ENCODE assay signal across 8 cellular contexts in the genomic region with DNA sequence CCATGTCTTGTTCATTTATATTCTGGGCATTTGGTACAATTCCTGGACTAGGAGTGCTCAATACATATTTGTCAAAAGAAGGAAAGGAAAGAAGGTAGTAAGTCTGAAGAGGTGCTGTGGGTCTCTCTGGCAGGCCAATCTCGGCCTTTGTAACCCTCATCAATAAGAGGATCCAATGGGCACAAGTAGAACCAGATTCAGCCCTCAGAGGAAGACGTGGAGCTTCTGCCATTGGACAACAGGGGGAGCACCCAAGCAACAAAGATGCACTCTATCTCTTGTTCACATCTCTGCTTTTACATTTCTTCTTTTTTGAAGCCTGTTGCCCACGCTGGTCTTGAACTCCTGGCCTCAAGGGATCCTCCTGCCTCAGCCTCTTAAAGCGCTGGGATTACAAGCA. TPM values are rescaled to one million over a fixed set of nuclear protein-coding genes. Genes with fewer than 3 reads are reported as not detected.
DNase-seq lines count a peak whose midpoint lies in the region; TF ChIP-seq lines count a peak whose summit lies in the region.

No MANE protein-coding gene starts in this region.

- DNase-seq in GM03348 (ENCODE audit: low spot score) = peak; percentile 34
- peak; percentile 50 for DNase-seq in M059J (ENCODE audit: low read depth)
- DNase-seq in activated CD4-positive, alpha-beta T cell treated with anti-CD3 and anti-CD28 coated beads, Interleukin-2, amount 50 U/mL, for 4 hours = peak; percentile 35 to 36
- DNase-seq in fibroblast of villous mesenchyme (ENCODE audit: low read depth) = peak; percentile 47
- no peak for DNase-seq in NCI-H128 (lab: John Stamatoyannopoulos, UW; ENCODE audit: unreplicated experiment)
- no peak for DNase-seq in NCI-H524 treated with DMSO at 0.1 percent for 48 hours (lab: John Stamatoyannopoulos, UW)
- DNase-seq in hippocampal formation (lab: John Stamatoyannopoulos, UW) = no peak

- H3K4me3 ChIP-seq in fibroblast of villous mesenchyme (ENCODE audit: low read depth, low read length) = no peak overlapping the region

- no peaks in the 10 kb centered on the region for H3K27me3 Mint-ChIP-seq in stimulated activated naive CD8-positive, alpha-beta T cell treated with anti-CD3 and anti-CD28 coated beads, Interleukin-15, Interleukin-2, amounts not matched to agents 100 ng/mL and 50 ng/mL, for 24 hours

- peak overlapping the region; percentile 57 for H3K27ac Mint-ChIP-seq in stimulated activated naive CD8-positive, alpha-beta T cell treated with anti-CD3 and anti-CD28 coated beads, Interleukin-15, Interleukin-2, amounts not matched to agents 100 ng/mL and 50 ng/mL, for 24 hours

- peak; percentile 60 for TF ChIP-seq CTCF in fibroblast of villous mesenchyme (IDR thresholded peaks at IDR 0.05; ENCODE audit: insufficient read depth, low read depth, low read length)

- no peaks in the 10 kb centered on the region for H3K9me3 Mint-ChIP-seq in stimulated activated naive CD8-positive, alpha-beta T cell treated with anti-CD3 and anti-CD28 coated beads, Interleukin-15, Interleukin-2, amounts not matched to agents 100 ng/mL and 50 ng/mL, for 24 hours

- H3K36me3 Mint-ChIP-seq in stimulated activated naive CD8-positive, alpha-beta T cell treated with anti-CD3 and anti-CD28 coated beads, Interleukin-15, Interleukin-2, amounts not matched to agents 100 ng/mL and 50 ng/mL, for 24 hours (ENCODE audit: low read depth) = peaks cover 10% of the 10 kb centered on the region

- peak overlapping the region; percentile 22 for H3K4me3 Mint-ChIP-seq in stimulated activated naive CD8-positive, alpha-beta T cell treated with anti-CD3 and anti-CD28 coated beads, Interleukin-15, Interleukin-2, amounts not matched to agents 100 ng/mL and 50 ng/mL, for 24 hours

- peaks cover 48% of the 10 kb centered on the region for H3K4me1 Mint-ChIP-seq in stimulated activated naive CD8-positive, alpha-beta T cell treated with anti-CD3 and anti-CD28 coated beads, Interleukin-15, Interleukin-2, amounts not matched to agents 100 ng/mL and 50 ng/mL, for 24 hours (ENCODE audit: low read depth)

RNA-seq across cellular contexts. Expression of gene VPS11, which starts 2.2 kb away (rescaled TPM):
- 18.9 and 20.9 TPM in 2 replicates for total RNA-seq in M059J (2014; rRNA removed; shearing (Covaris generic))
- total RNA-seq in fibroblast of villous mesenchyme = 24.2 and 24.6 TPM in 2 replicates

RNA-seq across cellular contexts. Expression of gene HYOU1, which starts 8.4 kb away (rescaled TPM):
- 152 and 234 TPM in 2 replicates for total RNA-seq in M059J (2014; rRNA removed; shearing (Covaris generic))
- 155 and 174 TPM in 2 replicates for total RNA-seq in fibroblast of villous mesenchyme

RNA-seq across cellular contexts. Expression of gene HMBS, which starts 19.3 kb away (rescaled TPM):
- 17.2 and 18.5 TPM in 2 replicates for total RNA-seq in M059J (2014; rRNA removed; shearing (Covaris generic))
- total RNA-seq in fibroblast of villous mesenchyme = 11.2 and 13.2 TPM in 2 replicates

RNA-seq across cellular contexts. Expression of gene SLC37A4, which starts 34.7 kb away (rescaled TPM):
- total RNA-seq in M059J (2014; rRNA removed; shearing (Covaris generic)) = 26.5 and 29.5 TPM in 2 replicates
- 9.5 and 13.2 TPM in 2 replicates for total RNA-seq in fibroblast of villous mesenchyme

RNA-seq across cellular contexts. Expression of gene DPAGT1, which starts 36.3 kb away (rescaled TPM):
- 42.1 and 50.9 TPM in 2 replicates for total RNA-seq in M059J (2014; rRNA removed; shearing (Covaris generic))
- total RNA-seq in fibroblast of villous mesenchyme = 21.3 and 29.4 TPM in 2 replicates

Comparison
In these comparisons a context has a peak if more than half of its experiments do, and no peak if none do; other contexts are left out.
1. DNase-seq: peak in GM03348 (single experiment), M059J (single experiment), activated CD4-positive, alpha-beta T cell treated with anti-CD3 and anti-CD28 coated beads, Interleukin-2, amount 50 U/mL, for 4 hours (2 of 2) and fibroblast of villous mesenchyme (single experiment); none in NCI-H128 (single experiment), NCI-H524 treated with DMSO at 0.1 percent for 48 hours (single experiment) and hippocampal formation (0 of 2).